In genomic region chr14:24291446-24292117, GRCh38 we compare ENCODE assay signal across 1 cellular context.
TF ChIP-seq lines count a peak whose summit lies in the region.

No MANE protein-coding gene starts in this region.

TF ChIP-seq in HepG2, 621 proteins besides CTCF, POLR2A, EP300 and RAD21 (continued from another document and continues in another):
- no peak for TF ChIP-seq STAT6 (CRISPR knock-in tag; IDR thresholded peaks at IDR 0.05; ENCODE audit: borderline replicate concordance)
- TF ChIP-seq ETV5 (CRISPR knock-in tag; IDR thresholded peaks at IDR 0.05; ENCODE audit: borderline replicate concordance) = no peak
- TF ChIP-seq MTA1 (CRISPR knock-in tag; IDR thresholded peaks at IDR 0.05; ENCODE audit: borderline replicate concordance) = 0 out of 2 replicates have a peak, but pooled peaks have one; percentile 16
- TF ChIP-seq GTF3A (CRISPR knock-in tag; conservative IDR thresholded peaks at IDR 0.05) = 0 out of 2 replicates have a peak, but pooled peaks have one; percentile 43
- TF ChIP-seq RORA (CRISPR knock-in tag; IDR thresholded peaks at IDR 0.05) = no peak
- no peak for TF ChIP-seq ZNF598 (CRISPR knock-in tag; IDR thresholded peaks at IDR 0.05; ENCODE audit: borderline replicate concordance)
- no peak for TF ChIP-seq SCMH1 (CRISPR knock-in tag; IDR thresholded peaks at IDR 0.05; ENCODE audit: borderline replicate concordance)
- TF ChIP-seq ZNF556 (CRISPR knock-in tag; IDR thresholded peaks at IDR 0.05; ENCODE audit: borderline replicate concordance) = 0 out of 2 replicates have a peak, but pooled peaks have one; percentile 48
- no peak for TF ChIP-seq ZNF775 (CRISPR knock-in tag; IDR thresholded peaks at IDR 0.05; ENCODE audit: borderline replicate concordance)
- no peak for TF ChIP-seq RBM39 (IDR thresholded peaks at IDR 0.05; ENCODE audit: low read depth, low read length, poor library complexity, severe bottlenecking)
- no peak for TF ChIP-seq DZIP1 (CRISPR knock-in tag; IDR thresholded peaks at IDR 0.05)
- no peak for TF ChIP-seq ZFP91 (CRISPR knock-in tag; IDR thresholded peaks at IDR 0.05; ENCODE audit: borderline replicate concordance)
- TF ChIP-seq DDIT3 (CRISPR knock-in tag; IDR thresholded peaks at IDR 0.05) = no peak
- TF ChIP-seq DPF2 (CRISPR knock-in tag; IDR thresholded peaks at IDR 0.05; ENCODE audit: borderline replicate concordance, low read depth) = no peak
- TF ChIP-seq E2F2 (CRISPR knock-in tag; IDR thresholded peaks at IDR 0.05; ENCODE audit: borderline replicate concordance) = no peak
- TF ChIP-seq, protein P1, sequence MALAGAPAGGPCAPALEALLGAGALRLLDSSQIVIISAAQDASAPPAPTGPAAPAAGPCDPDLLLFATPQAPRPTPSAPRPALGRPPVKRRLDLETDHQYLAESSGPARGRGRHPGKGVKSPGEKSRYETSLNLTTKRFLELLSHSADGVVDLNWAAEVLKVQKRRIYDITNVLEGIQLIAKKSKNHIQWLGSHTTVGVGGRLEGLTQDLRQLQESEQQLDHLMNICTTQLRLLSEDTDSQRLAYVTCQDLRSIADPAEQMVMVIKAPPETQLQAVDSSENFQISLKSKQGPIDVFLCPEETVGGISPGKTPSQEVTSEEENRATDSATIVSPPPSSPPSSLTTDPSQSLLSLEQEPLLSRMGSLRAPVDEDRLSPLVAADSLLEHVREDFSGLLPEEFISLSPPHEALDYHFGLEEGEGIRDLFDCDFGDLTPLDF (CRISPR knock-in tag; IDR thresholded peaks at IDR 0.05) = no peak
- no peak for TF ChIP-seq SIN3B (IDR thresholded peaks at IDR 0.05; ENCODE audit: low read length)
- TF ChIP-seq ZNF615 (CRISPR knock-in tag; IDR thresholded peaks at IDR 0.05; ENCODE audit: borderline replicate concordance) = no peak
- no peak for TF ChIP-seq STAG1 (CRISPR knock-in tag; IDR thresholded peaks at IDR 0.05)
- no peak for TF ChIP-seq HNRNPH1 (optimal IDR thresholded peaks at IDR 0.05; ENCODE audit: low read depth, low read length)
- TF ChIP-seq ZNF546 (CRISPR knock-in tag; conservative IDR thresholded peaks at IDR 0.05) = no peak
- TF ChIP-seq ZNF652 (CRISPR knock-in tag; IDR thresholded peaks at IDR 0.05; ENCODE audit: borderline replicate concordance, low read depth) = peak; percentile 91
- no peak for TF ChIP-seq ZFP36L1 (CRISPR knock-in tag; IDR thresholded peaks at IDR 0.05)
- TF ChIP-seq, protein P2, sequence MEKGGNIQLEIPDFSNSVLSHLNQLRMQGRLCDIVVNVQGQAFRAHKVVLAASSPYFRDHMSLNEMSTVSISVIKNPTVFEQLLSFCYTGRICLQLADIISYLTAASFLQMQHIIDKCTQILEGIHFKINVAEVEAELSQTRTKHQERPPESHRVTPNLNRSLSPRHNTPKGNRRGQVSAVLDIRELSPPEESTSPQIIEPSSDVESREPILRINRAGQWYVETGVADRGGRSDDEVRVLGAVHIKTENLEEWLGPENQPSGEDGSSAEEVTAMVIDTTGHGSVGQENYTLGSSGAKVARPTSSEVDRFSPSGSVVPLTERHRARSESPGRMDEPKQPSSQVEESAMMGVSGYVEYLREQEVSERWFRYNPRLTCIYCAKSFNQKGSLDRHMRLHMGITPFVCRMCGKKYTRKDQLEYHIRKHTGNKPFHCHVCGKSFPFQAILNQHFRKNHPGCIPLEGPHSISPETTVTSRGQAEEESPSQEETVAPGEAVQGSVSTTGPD (CRISPR knock-in tag; IDR thresholded peaks at IDR 0.05) = no peak
- TF ChIP-seq RFX3 (CRISPR knock-in tag; IDR thresholded peaks at IDR 0.05) = no peak
- TF ChIP-seq ZNF12 (CRISPR knock-in tag; IDR thresholded peaks at IDR 0.05) = no peak
- TF ChIP-seq MBD4 (IDR thresholded peaks at IDR 0.05; ENCODE audit: borderline replicate concordance, low read length) = no peak
- TF ChIP-seq, protein P3, sequence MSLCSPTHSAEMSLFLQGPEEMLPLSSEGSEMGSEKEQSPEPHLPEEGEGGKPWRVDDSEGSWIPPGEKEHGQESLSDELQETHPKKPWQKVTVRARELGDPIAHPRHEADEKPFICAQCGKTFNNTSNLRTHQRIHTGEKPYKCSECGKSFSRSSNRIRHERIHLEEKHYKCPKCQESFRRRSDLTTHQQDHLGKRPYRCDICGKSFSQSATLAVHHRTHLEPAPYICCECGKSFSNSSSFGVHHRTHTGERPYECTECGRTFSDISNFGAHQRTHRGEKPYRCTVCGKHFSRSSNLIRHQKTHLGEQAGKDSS (CRISPR knock-in tag; IDR thresholded peaks at IDR 0.05; ENCODE audit: borderline replicate concordance, low read depth) = no peak
- TF ChIP-seq, protein P4, sequence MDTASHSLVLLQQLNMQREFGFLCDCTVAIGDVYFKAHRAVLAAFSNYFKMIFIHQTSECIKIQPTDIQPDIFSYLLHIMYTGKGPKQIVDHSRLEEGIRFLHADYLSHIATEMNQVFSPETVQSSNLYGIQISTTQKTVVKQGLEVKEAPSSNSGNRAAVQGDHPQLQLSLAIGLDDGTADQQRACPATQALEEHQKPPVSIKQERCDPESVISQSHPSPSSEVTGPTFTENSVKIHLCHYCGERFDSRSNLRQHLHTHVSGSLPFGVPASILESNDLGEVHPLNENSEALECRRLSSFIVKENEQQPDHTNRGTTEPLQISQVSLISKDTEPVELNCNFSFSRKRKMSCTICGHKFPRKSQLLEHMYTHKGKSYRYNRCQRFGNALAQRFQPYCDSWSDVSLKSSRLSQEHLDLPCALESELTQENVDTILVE (CRISPR knock-in tag; IDR thresholded peaks at IDR 0.05) = no peak
- no peak for TF ChIP-seq ZNF879 (CRISPR knock-in tag; IDR thresholded peaks at IDR 0.05)
- no peak for TF ChIP-seq ZNF350 (CRISPR knock-in tag; IDR thresholded peaks at IDR 0.05; ENCODE audit: borderline replicate concordance, low read depth)
- TF ChIP-seq, protein P5, sequence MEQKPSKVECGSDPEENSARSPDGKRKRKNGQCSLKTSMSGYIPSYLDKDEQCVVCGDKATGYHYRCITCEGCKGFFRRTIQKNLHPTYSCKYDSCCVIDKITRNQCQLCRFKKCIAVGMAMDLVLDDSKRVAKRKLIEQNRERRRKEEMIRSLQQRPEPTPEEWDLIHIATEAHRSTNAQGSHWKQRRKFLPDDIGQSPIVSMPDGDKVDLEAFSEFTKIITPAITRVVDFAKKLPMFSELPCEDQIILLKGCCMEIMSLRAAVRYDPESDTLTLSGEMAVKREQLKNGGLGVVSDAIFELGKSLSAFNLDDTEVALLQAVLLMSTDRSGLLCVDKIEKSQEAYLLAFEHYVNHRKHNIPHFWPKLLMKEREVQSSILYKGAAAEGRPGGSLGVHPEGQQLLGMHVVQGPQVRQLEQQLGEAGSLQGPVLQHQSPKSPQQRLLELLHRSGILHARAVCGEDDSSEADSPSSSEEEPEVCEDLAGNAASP (CRISPR knock-in tag; IDR thresholded peaks at IDR 0.05; ENCODE audit: borderline replicate concordance) = no peak
- TF ChIP-seq ZNF83 (CRISPR knock-in tag; IDR thresholded peaks at IDR 0.05; ENCODE audit: borderline replicate concordance) = no peak
- TF ChIP-seq POLR2G (IDR thresholded peaks at IDR 0.05; ENCODE audit: low read depth, low read length) = peak; percentile 23; the same call in 1 of the 2 replicates
- TF ChIP-seq RAD51 (IDR thresholded peaks at IDR 0.05; ENCODE audit: borderline replicate concordance) = no peak
- TF ChIP-seq ZMYM4 (CRISPR knock-in tag; IDR thresholded peaks at IDR 0.05) = 0 out of 2 replicates have a peak, but pooled peaks have one; percentile 36
- TF ChIP-seq ZNF891 (CRISPR knock-in tag; IDR thresholded peaks at IDR 0.05) = no peak
- peak; percentile 40; the same call in 1 of the 2 replicates for TF ChIP-seq POLR2AphosphoS5 (IDR thresholded peaks at IDR 0.05; ENCODE audit: low read depth, low read length)
- TF ChIP-seq, protein P6, sequence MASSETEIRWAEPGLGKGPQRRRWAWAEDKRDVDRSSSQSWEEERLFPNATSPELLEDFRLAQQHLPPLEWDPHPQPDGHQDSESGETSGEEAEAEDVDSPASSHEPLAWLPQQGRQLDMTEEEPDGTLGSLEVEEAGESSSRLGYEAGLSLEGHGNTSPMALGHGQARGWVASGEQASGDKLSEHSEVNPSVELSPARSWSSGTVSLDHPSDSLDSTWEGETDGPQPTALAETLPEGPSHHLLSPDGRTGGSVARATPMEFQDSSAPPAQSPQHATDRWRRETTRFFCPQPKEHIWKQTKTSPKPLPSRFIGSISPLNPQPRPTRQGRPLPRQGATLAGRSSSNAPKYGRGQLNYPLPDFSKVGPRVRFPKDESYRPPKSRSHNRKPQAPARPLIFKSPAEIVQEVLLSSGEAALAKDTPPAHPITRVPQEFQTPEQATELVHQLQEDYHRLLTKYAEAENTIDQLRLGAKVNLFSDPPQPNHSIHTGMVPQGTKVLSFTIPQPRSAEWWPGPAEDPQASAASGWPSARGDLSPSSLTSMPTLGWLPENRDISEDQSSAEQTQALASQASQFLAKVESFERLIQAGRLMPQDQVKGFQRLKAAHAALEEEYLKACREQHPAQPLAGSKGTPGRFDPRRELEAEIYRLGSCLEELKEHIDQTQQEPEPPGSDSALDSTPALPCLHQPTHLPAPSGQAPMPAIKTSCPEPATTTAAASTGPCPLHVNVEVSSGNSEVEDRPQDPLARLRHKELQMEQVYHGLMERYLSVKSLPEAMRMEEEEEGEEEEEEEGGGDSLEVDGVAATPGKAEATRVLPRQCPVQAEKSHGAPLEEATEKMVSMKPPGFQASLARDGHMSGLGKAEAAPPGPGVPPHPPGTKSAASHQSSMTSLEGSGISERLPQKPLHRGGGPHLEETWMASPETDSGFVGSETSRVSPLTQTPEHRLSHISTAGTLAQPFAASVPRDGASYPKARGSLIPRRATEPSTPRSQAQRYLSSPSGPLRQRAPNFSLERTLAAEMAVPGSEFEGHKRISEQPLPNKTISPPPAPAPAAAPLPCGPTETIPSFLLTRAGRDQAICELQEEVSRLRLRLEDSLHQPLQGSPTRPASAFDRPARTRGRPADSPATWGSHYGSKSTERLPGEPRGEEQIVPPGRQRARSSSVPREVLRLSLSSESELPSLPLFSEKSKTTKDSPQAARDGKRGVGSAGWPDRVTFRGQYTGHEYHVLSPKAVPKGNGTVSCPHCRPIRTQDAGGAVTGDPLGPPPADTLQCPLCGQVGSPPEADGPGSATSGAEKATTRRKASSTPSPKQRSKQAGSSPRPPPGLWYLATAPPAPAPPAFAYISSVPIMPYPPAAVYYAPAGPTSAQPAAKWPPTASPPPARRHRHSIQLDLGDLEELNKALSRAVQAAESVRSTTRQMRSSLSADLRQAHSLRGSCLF (CRISPR knock-in tag; IDR thresholded peaks at IDR 0.05; ENCODE audit: borderline replicate concordance) = no peak
- no peak for TF ChIP-seq ARNT2 (CRISPR knock-in tag; IDR thresholded peaks at IDR 0.05; ENCODE audit: low read depth)
- TF ChIP-seq ZNF335 (CRISPR knock-in tag; IDR thresholded peaks at IDR 0.05) = no peak
- 0 out of 2 replicates have a peak, but pooled peaks have one; percentile 38 for TF ChIP-seq ZSCAN29 (CRISPR knock-in tag; conservative IDR thresholded peaks at IDR 0.05)
- no peak for TF ChIP-seq ZNF430 (CRISPR knock-in tag; IDR thresholded peaks at IDR 0.05)
- no peak for TF ChIP-seq RARA (CRISPR knock-in tag; IDR thresholded peaks at IDR 0.05)
